ENCODE assay signal across 8 cellular contexts in genomic region chr17:7579839-7580630, GRCh38. TPM values are rescaled to one million over a fixed set of nuclear protein-coding genes. Genes with fewer than 3 reads are reported as not detected.
A peak's percentile ranks its signal among the peaks of the same experiment; 100 is the strongest.
DNase-seq lines count a peak whose midpoint lies in the region; ATAC-seq and TF ChIP-seq lines count a peak whose summit lies in the region.

No MANE protein-coding gene starts in this region.

- H3K27ac ChIP-seq in BLaER1 treated with 17β-estradiol and CSF1 and Interleukin-3, amounts not matched to agents 10 nM and 100 nM, result peak overlapping the region; percentile 97 to 100 (median 100)
- H3K27ac ChIP-seq in KOPT-K1 (ENCODE audit: low read depth, low read length, poor library complexity, severe bottlenecking) (peak overlapping the region; percentile 44), mammary epithelial cell (ENCODE audit: insufficient read depth, low read depth, low read length) (peak overlapping the region; percentile 68)

- 65% methylated on average over 13 of the region's 14 CpGs for WGBS in mammary epithelial cell (ENCODE audit: low coverage, missing lambda C conversion rate)

- H3K27me3 Mint-ChIP-seq in natural killer cell treated with Interleukin-12 subunit alpha and Interleukin-12 subunit beta and Interleukin-15 and Interleukin-18, amount 100 ng/mL, for 72 hours, result no peaks in the 10 kb centered on the region

- CTCF ChIA-PET in mammary epithelial cell (lab: Charles Lee; ENCODE audit: low non-redundant PET), result interaction anchor here (0.6 kb wide), 1 partner anchor 137 kb away, joined by 18 read pairs; the partner anchor contains the start of gene DNAH2

- no peak for ATAC-seq in natural killer cell treated with Interleukin-12 subunit alpha and Interleukin-12 subunit beta and Interleukin-15 and Interleukin-18, amount 100 ng/mL, for 72 hours
- ATAC-seq in GM21723 (IDR thresholded peaks at IDR 0.05; ENCODE audit: unreplicated experiment) (no peak), GM21360 (IDR thresholded peaks at IDR 0.05; ENCODE audit: unreplicated experiment) (no peak)

- H3K4me1 Mint-ChIP-seq in natural killer cell treated with Interleukin-12 subunit alpha and Interleukin-12 subunit beta and Interleukin-15 and Interleukin-18, amount 100 ng/mL, for 72 hours (ENCODE audit: low read depth in 2 of 2), result peaks cover 72 to 85% of the 10 kb centered on the region in 2 donors

- in situ Hi-C loops in mammary epithelial cell (cut with MboI; ENCODE audit: low sequenced_read_pairs in 2 of 2), result no loop called here

- no peaks in the 10 kb centered on the region for H3K9me3 ChIP-seq in BLaER1 treated with 17β-estradiol and CSF1 and Interleukin-3, amounts not matched to agents 10 nM and 100 nM (replicated peaks in 1 of 11)
- no peaks in the 10 kb centered on the region for H3K9me3 ChIP-seq in KOPT-K1 (ENCODE audit: insufficient read depth, low read length, poor library complexity, severe bottlenecking)
- H3K9me3 ChIP-seq in mammary epithelial cell (replicated peaks; ENCODE audit: insufficient read depth, low read length), result no peaks in the 10 kb centered on the region

- peaks cover 38 to 67% (median 58%) of the 10 kb centered on the region in 11 experiments for H3K36me3 ChIP-seq in BLaER1 treated with 17β-estradiol and CSF1 and Interleukin-3, amounts not matched to agents 10 nM and 100 nM
- H3K36me3 ChIP-seq in KOPT-K1 (ENCODE audit: insufficient read depth, low read length), result peaks cover 69% of the 10 kb centered on the region
- H3K36me3 ChIP-seq in mammary epithelial cell (ENCODE audit: insufficient read depth, low read length), result peaks cover 27% of the 10 kb centered on the region

- peaks cover 41 to 66% (median 42%) of the 10 kb centered on the region in 11 experiments for H4K20me1 ChIP-seq in BLaER1 treated with 17β-estradiol and CSF1 and Interleukin-3, amounts not matched to agents 10 nM and 100 nM
- H4K20me1 ChIP-seq in mammary epithelial cell (ENCODE audit: insufficient read depth, low read length), result peaks cover 24% of the 10 kb centered on the region

- no peak overlapping the region for H2AFZ ChIP-seq in mammary epithelial cell (ENCODE audit: low read depth, low read length)

- H3K4me1 ChIP-seq in BLaER1 treated with 17β-estradiol and CSF1 and Interleukin-3, amounts not matched to agents 10 nM and 100 nM, result peaks cover 63 to 94% (median 92%) of the 10 kb centered on the region in 10 experiments
- H3K4me1 ChIP-seq in mammary epithelial cell (ENCODE audit: insufficient read depth, low read length), result peaks cover 74% of the 10 kb centered on the region

- no TSS peak for BruUV-seq in mammary epithelial cell (replicated peaks; lab: Mats Ljungman, UMichigan)

- no peak for DNase-seq in mammary epithelial cell
- no peak for DNase-seq in natural killer cell treated with Interleukin-12 subunit alpha and Interleukin-12 subunit beta and Interleukin-15 and Interleukin-18, amount 100 ng/mL, for 72 hours (ENCODE audit: low spot score)
- DNase-seq in hippocampal formation (lab: John Stamatoyannopoulos, UW), result no peak
- DNase-seq in NCI-H345 treated with DMSO at 0.1 percent for 48 hours (lab: John Stamatoyannopoulos, UW; ENCODE audit: unreplicated experiment), result no peak

- H3K27ac Mint-ChIP-seq in natural killer cell treated with Interleukin-12 subunit alpha and Interleukin-12 subunit beta and Interleukin-15 and Interleukin-18, amount 100 ng/mL, for 72 hours, result peak overlapping the region; percentile 96 to 99

- intact Hi-C loops in mammary epithelial cell (cut with micrococcal nuclease), result loop anchor here (1.0 to 10.0 kb wide), 2 partner anchors 7 to 535 kb away; partner anchors contain the start of gene SLC16A11

- dilution Hi-C loops in mammary epithelial cell (cut with HindIII; ENCODE audit: low sequenced_read_pairs), result loop anchor here (5.0 kb wide), 2 partner anchors 103 to 107 kb away; partner anchors contain the start of genes TP53, WRAP53 and ZBTB4

- H3K9me3 Mint-ChIP-seq in natural killer cell treated with Interleukin-12 subunit alpha and Interleukin-12 subunit beta and Interleukin-15 and Interleukin-18, amount 100 ng/mL, for 72 hours, result no peaks in the 10 kb centered on the region

- H3K79me2 ChIP-seq in mammary epithelial cell (ENCODE audit: insufficient read depth, low read length), result peaks cover 60% of the 10 kb centered on the region

- TF ChIP-seq CTCF in mammary epithelial cell (conservative IDR thresholded peaks at IDR 0.05 in 1 of 2, IDR thresholded peaks at IDR 0.05 in 1 of 2; ENCODE audit: extremely low read depth in 1 of 2, insufficient read depth in 1 of 2, low read depth in 1 of 2, low read length in 2 of 2), result no peak

- peak overlapping the region; percentile 95 to 100 (median 100) for H3K9ac ChIP-seq in BLaER1 treated with 17β-estradiol and CSF1 and Interleukin-3, amounts not matched to agents 10 nM and 100 nM
- peak overlapping the region; percentile 31 for H3K9ac ChIP-seq in mammary epithelial cell (ENCODE audit: insufficient read depth, low read length)

- peak overlapping the region; percentile 81 to 100 (median 98) for H3K4me2 ChIP-seq in BLaER1 treated with 17β-estradiol and CSF1 and Interleukin-3, amounts not matched to agents 10 nM and 100 nM
- H3K4me2 ChIP-seq in mammary epithelial cell (ENCODE audit: insufficient read depth, low read depth, low read length), result peak overlapping the region; percentile 1

- no peaks in the 10 kb centered on the region for H3K27me3 ChIP-seq in BLaER1 treated with 17β-estradiol and CSF1 and Interleukin-3, amounts not matched to agents 10 nM and 100 nM
- H3K27me3 ChIP-seq in mammary epithelial cell (ENCODE audit: insufficient read depth, low read length), result no peaks in the 10 kb centered on the region

- peaks cover 34% of the 10 kb centered on the region for H3K36me3 Mint-ChIP-seq in natural killer cell treated with Interleukin-12 subunit alpha and Interleukin-12 subunit beta and Interleukin-15 and Interleukin-18, amount 100 ng/mL, for 72 hours

- H3K4me3 ChIP-seq in BLaER1 treated with 17β-estradiol and CSF1 and Interleukin-3, amounts not matched to agents 10 nM and 100 nM, result peak overlapping the region in 8 of 10 experiments; percentile 28 to 100 (median 78); a peak in 17 of 20 replicates
- H3K4me3 ChIP-seq in mammary epithelial cell (replicated peaks in 1 of 3; ENCODE audit: insufficient read depth in 1 of 3, low read depth in 2 of 3, low read length in 3 of 3), result peak overlapping the region in 1 of 3 experiments; percentile 5

- H3K4me3 Mint-ChIP-seq in natural killer cell treated with Interleukin-12 subunit alpha and Interleukin-12 subunit beta and Interleukin-15 and Interleukin-18, amount 100 ng/mL, for 72 hours, result peak overlapping the region; percentile 79

RNA-seq across cellular contexts. Expression of gene CD68, which starts 0.6 kb away (rescaled TPM):
- 10 to 100 TPM in 1 of 2 donors, 1 to 10 TPM in 1; 1.8 to 26.1 TPM for total RNA-seq in mammary epithelial cell
- 39.4 TPM for polyA plus RNA-seq in mammary epithelial cell
- 20.9 TPM for polyA minus RNA-seq in mammary epithelial cell
- 10 to 100 TPM; 20.8 to 51.1 TPM for total RNA-seq in natural killer cell treated with Interleukin-12 subunit alpha and Interleukin-12 subunit beta and Interleukin-15 and Interleukin-18, amount 100 ng/mL, for 72 hours

RNA-seq across cellular contexts. Expression of gene MPDU1, which starts 3.6 kb away (rescaled TPM):
- total RNA-seq in mammary epithelial cell, result 10 to 100 TPM; 44.8 to 51.2 TPM
- polyA plus RNA-seq in mammary epithelial cell, result 120 TPM
- 57.9 TPM for polyA minus RNA-seq in mammary epithelial cell
- total RNA-seq in natural killer cell treated with Interleukin-12 subunit alpha and Interleukin-12 subunit beta and Interleukin-15 and Interleukin-18, amount 100 ng/mL, for 72 hours, result 10 to 100 TPM; 82.7 to 95.5 TPM

RNA-seq across cellular contexts. Expression of gene SOX15, which starts 9.9 kb away (rescaled TPM):
- 10 to 100 TPM in 1 of 2 donors, 1 to 10 TPM in 1; 4.3 to 56.5 TPM for total RNA-seq in mammary epithelial cell
- polyA plus RNA-seq in mammary epithelial cell, result 49.4 TPM
- 31.3 TPM for polyA minus RNA-seq in mammary epithelial cell
- total RNA-seq in natural killer cell treated with Interleukin-12 subunit alpha and Interleukin-12 subunit beta and Interleukin-15 and Interleukin-18, amount 100 ng/mL, for 72 hours, result under 1 TPM in 1 of 2 donors, not detected in 1; 0.26 TPM

RNA-seq across cellular contexts. Expression of gene SENP3, which starts 18.3 kb away (rescaled TPM):
- 10 to 100 TPM; 55.0 to 66.7 TPM for total RNA-seq in mammary epithelial cell
- 97.3 TPM for polyA plus RNA-seq in mammary epithelial cell
- polyA minus RNA-seq in mammary epithelial cell, result 156 TPM
- 10 to 100 TPM; 56.2 to 90.1 TPM for total RNA-seq in natural killer cell treated with Interleukin-12 subunit alpha and Interleukin-12 subunit beta and Interleukin-15 and Interleukin-18, amount 100 ng/mL, for 72 hours

RNA-seq across cellular contexts. Expression of gene TNFSF13, which starts 21.5 kb away (rescaled TPM):
- 1 to 10 TPM; 3.0 to 5.3 TPM for total RNA-seq in mammary epithelial cell
- polyA plus RNA-seq in mammary epithelial cell, result 4.0 TPM
- 5.2 TPM for polyA minus RNA-seq in mammary epithelial cell
- total RNA-seq in natural killer cell treated with Interleukin-12 subunit alpha and Interleukin-12 subunit beta and Interleukin-15 and Interleukin-18, amount 100 ng/mL, for 72 hours, result 1 to 10 TPM; 3.1 to 6.8 TPM

Comparison
In these comparisons a context has a peak if more than half of its experiments do, and no peak if none do; other contexts are left out.
1. H3K27ac ChIP-seq: peak in every context shown above with its lines; median percentile 100 in BLaER1 treated with 17β-estradiol and CSF1 and Interleukin-3, amounts not matched to agents 10 nM and 100 nM; 68 in mammary epithelial cell; 44 in KOPT-K1.
2. RNA of gene SOX15, which starts 9.9 kb away (total RNA-seq): 4.3 to 56.5 TPM in mammary epithelial cell; 0.26 TPM in natural killer cell treated with Interleukin-12 subunit alpha and Interleukin-12 subunit beta and Interleukin-15 and Interleukin-18, amount 100 ng/mL, for 72 hours; every median in the first group is over 4 times any median in the second.